20 cellular contexts compared by ENCODE assay signal in genomic region chr1:1941868-1942752, GRCh38. TPM values are rescaled to one million over a fixed set of nuclear protein-coding genes. Genes with fewer than 3 reads are reported as not detected.
"Had no signal": no experiment of that assay in that cellular context is flagged by ENCODE, and none has a peak within 500 bp of the region (broad histone marks: within the 10 kb centered on the region; RNA-seq: fewer than 3 reads in every experiment).

No MANE protein-coding gene starts in this region.

- H3K4me3 ChIP-seq: body of pancreas, cardiac muscle cell, pancreas, sigmoid colon, thoracic aorta, upper lobe of left lung had no signal

- H3K36me3 ChIP-seq: cardiac muscle cell, pancreas, sigmoid colon, thoracic aorta, upper lobe of left lung had no signal

- DNase-seq: activated CD4-positive, alpha-beta T cell treated with anti-CD3 and anti-CD28 coated beads for 1 hour; activated CD4-positive, alpha-beta T cell treated with anti-CD3 and anti-CD28 coated beads, Interleukin-2, amount 50 U/mL, for 1 hour; activated CD8-positive, alpha-beta T cell treated with anti-CD3 and anti-CD28 coated beads, Interleukin-2, amount 10 ng/mL, durations not matched to agents 7 days and 5 days; activated gamma-delta T cell; activated naive CD4-positive, alpha-beta T cell treated with anti-CD3 and anti-CD28 coated beads, Interleukin-2, amount 50 U/mL, for 16 hours; activated naive CD8-positive, alpha-beta T cell treated with anti-CD3 and anti-CD28 coated beads, Interleukin-2, amount 50 U/mL, for 24 hours; body of pancreas; effector CD4-positive, alpha-beta T cell; foreskin fibroblast; sigmoid colon; stimulated activated CD4-positive, alpha-beta T cell treated with anti-CD3 and anti-CD28 coated beads, Interleukin-4, amount 100 ng/mL, for 1 hour; stimulated activated naive CD4-positive, alpha-beta T cell; T-helper 1 cell had no signal

- H3K27me3 ChIP-seq: body of pancreas, cardiac muscle cell, pancreas had no signal

- H3K9me3 ChIP-seq: body of pancreas, pancreas, sigmoid colon, thoracic aorta, upper lobe of left lung had no signal

- H3K27ac ChIP-seq: body of pancreas, cardiac muscle cell, pancreas, sigmoid colon, thoracic aorta, upper lobe of left lung had no signal

- FAIRE-seq: endometrium, pancreas had no signal

- ATAC-seq: activated CD8-positive, alpha-beta T cell treated with anti-CD3 and anti-CD28 coated beads, Interleukin-2, amount 10 ng/mL, durations not matched to agents 7 days and 5 days; activated naive CD8-positive, alpha-beta T cell treated with anti-CD3 and anti-CD28 coated beads, Interleukin-2, amount 50 U/mL, for 24 hours; body of pancreas; natural killer cell treated with Interleukin-12 subunit alpha and Interleukin-12 subunit beta and Interleukin-15 and Interleukin-18, amount 100 ng/mL, for 72 hours; pancreas had no signal

RNA-seq across cellular contexts. Expression of gene TMEM52, which starts 23.0 kb away (rescaled TPM):
- total RNA-seq: thoracic aorta had no signal

RNA-seq across cellular contexts. Expression of gene CALML6, which starts 27.1 kb away (rescaled TPM):
- total RNA-seq: epithelial cell of proximal tubule, thoracic aorta had no signal
